In genomic region chr22:38174626-38175025, GRCh38 we compare ENCODE assay signal across 33 cellular contexts. TPM values are rescaled to one million over a fixed set of nuclear protein-coding genes. Genes with fewer than 3 reads are reported as not detected.
A peak's percentile ranks its signal among the peaks of the same experiment; 100 is the strongest.
DNase-seq lines count a peak whose midpoint lies in the region; ATAC-seq, FAIRE-seq and TF ChIP-seq lines count a peak whose summit lies in the region.
"Had no signal": no experiment of that assay in that cellular context is flagged by ENCODE, and none has a peak within 500 bp of the region (broad histone marks: within the 10 kb centered on the region; RNA-seq: fewer than 3 reads in every experiment).

No MANE protein-coding gene starts in this region.

- peak overlapping the region; percentile 61 for H2BK120ac ChIP-seq in trophoblast cell (ENCODE audit: insufficient read depth, low read length, poor library complexity)

- peaks cover 46 to 60% of the 10 kb centered on the region in 2 donors for H3K4me1 Mint-ChIP-seq in natural killer cell
- peaks cover 58 to 61% of the 10 kb centered on the region in 2 donors for H3K4me1 Mint-ChIP-seq in natural killer cell treated with Interleukin-12 subunit alpha and Interleukin-12 subunit beta and Interleukin-15 and Interleukin-18, amount 100 ng/mL, for 72 hours (ENCODE audit: low read depth in 2 of 2)

- H3K36me3 Mint-ChIP-seq in natural killer cell = no peaks in the 10 kb centered on the region
- H3K36me3 Mint-ChIP-seq in natural killer cell treated with Interleukin-12 subunit alpha and Interleukin-12 subunit beta and Interleukin-15 and Interleukin-18, amount 100 ng/mL, for 72 hours = no peaks in the 10 kb centered on the region

- H3K9me1 ChIP-seq in endothelial cell of umbilical vein (replicated peaks; ENCODE audit: control insufficient read depth, extremely low read depth, insufficient read depth, low read length) = no peaks in the 10 kb centered on the region

- H3K14ac ChIP-seq in trophoblast cell (ENCODE audit: low read length) = no peak overlapping the region

- CTCF ChIA-PET in endothelial cell of umbilical vein (lab: Charles Lee) = interaction anchor here (1.4 to 1.7 kb wide), 2 partner anchors 29 to 60 kb away, joined by 4 to 5 read pairs; no protein-coding TSS in a partner anchor

- no peak for FAIRE-seq in endothelial cell of umbilical vein (lab: Jason Lieb, UNC)
- FAIRE-seq: K562 had no signal

- H2AK5ac ChIP-seq in trophoblast cell (ENCODE audit: low read length) = peak overlapping the region; percentile 92

- no CpG with 5 or more reads among the region's 14 CpGs for WGBS in trophoblast cell (ENCODE audit: extremely low coverage, insufficient coverage, insufficient read length)
- WGBS in heart left ventricle, 4 donors = 88 to 94% (median 92%) methylated on average over 8 to 14 of the region's 14 CpGs

- no TSS peak for BruUV-seq in endothelial cell of umbilical vein (replicated peaks; lab: Mats Ljungman, UMichigan)

- H3K27ac ChIP-seq in endothelial cell of umbilical vein (ENCODE audit: insufficient read depth, low read depth, low read length) (peak overlapping the region; percentile 99), trophoblast cell (ENCODE audit: low read depth, low read length) (no peak overlapping the region), heart left ventricle (peak overlapping the region in 2 of 12 donors; percentile 20 to 90)
- H3K27ac ChIP-seq: epithelial cell of prostate had no signal

- ATAC-seq in natural killer cell (no peak), heart left ventricle (no peak), HG02981 (IDR thresholded peaks at IDR 0.05; ENCODE audit: unreplicated experiment) (no peak)
- ATAC-seq in natural killer cell treated with Interleukin-12 subunit alpha and Interleukin-12 subunit beta and Interleukin-15 and Interleukin-18, amount 100 ng/mL, for 72 hours = no peak
- ATAC-seq: body of pancreas, K562, left cardiac atrium, T-cell had no signal

- no peak overlapping the region for H3K9ac ChIP-seq in endothelial cell of umbilical vein (replicated peaks; ENCODE audit: extremely low read depth, insufficient read depth, low read length)
- no peak overlapping the region for H3K9ac ChIP-seq in trophoblast cell (ENCODE audit: low read length)

- H2AFZ ChIP-seq in endothelial cell of umbilical vein (ENCODE audit: low read depth, low read length) (no peak overlapping the region), trophoblast cell (ENCODE audit: insufficient read depth, low read length, poor library complexity) (no peak overlapping the region)

- no peak for TF ChIP-seq POLR2A in endothelial cell of umbilical vein (IDR thresholded peaks at IDR 0.05; ENCODE audit: low read depth, low read length)
- TF ChIP-seq POLR2A in heart left ventricle (IDR thresholded peaks at IDR 0.05) = no peak

- H3K79me2 ChIP-seq in endothelial cell of umbilical vein (ENCODE audit: control insufficient read depth, insufficient read depth, low read length) = no peaks in the 10 kb centered on the region
- no peaks in the 10 kb centered on the region for H3K79me2 ChIP-seq in trophoblast cell (ENCODE audit: control insufficient read depth, insufficient read depth, low read length, poor library complexity)

- H3K4me2 ChIP-seq in endothelial cell of umbilical vein (ENCODE audit: insufficient read depth, low read length) (no peak overlapping the region), trophoblast cell (ENCODE audit: low read length) (no peak overlapping the region)
- H3K4me2 ChIP-seq: smooth muscle cell had no signal

- H3K9me3 Mint-ChIP-seq in natural killer cell = no peaks in the 10 kb centered on the region
- H3K9me3 Mint-ChIP-seq in natural killer cell treated with Interleukin-12 subunit alpha and Interleukin-12 subunit beta and Interleukin-15 and Interleukin-18, amount 100 ng/mL, for 72 hours = no peaks in the 10 kb centered on the region
- H3K9me3 Mint-ChIP-seq: H9, T-cell had no signal

- peaks cover 53% of the 10 kb centered on the region for H3K4me1 ChIP-seq in endothelial cell of umbilical vein (ENCODE audit: control insufficient read depth, extremely low read depth, insufficient read depth, low read length)
- H3K4me1 ChIP-seq in trophoblast cell (ENCODE audit: control insufficient read depth in 1 of 2, insufficient read depth in 2 of 2, low read length in 2 of 2) = peaks cover 17 to 20% of the 10 kb centered on the region in 2 experiments
- H3K4me1 ChIP-seq in heart left ventricle = peaks cover 3 to 69% (median 41%) of the 10 kb centered on the region in 12 donors

- peaks cover 24% of the 10 kb centered on the region for H3K79me1 ChIP-seq in trophoblast cell (ENCODE audit: low read length)

- H3K23ac ChIP-seq in trophoblast cell (ENCODE audit: low read length) = no peak overlapping the region

- no peaks in the 10 kb centered on the region for H3K27me3 ChIP-seq in endothelial cell of umbilical vein (ENCODE audit: control insufficient read depth in 2 of 2, insufficient read depth in 2 of 2, low read length in 2 of 2)
- no peaks in the 10 kb centered on the region for H3K27me3 ChIP-seq in trophoblast cell (ENCODE audit: insufficient read depth, low read length)
- no peaks in the 10 kb centered on the region for H3K27me3 ChIP-seq in heart left ventricle
- H3K27me3 ChIP-seq: adrenal gland, BE2C, body of pancreas, tibial nerve had no signal

- H2BK5ac ChIP-seq in trophoblast cell (ENCODE audit: low read depth, low read length, poor library complexity) = no peak overlapping the region

- H3K18ac ChIP-seq in trophoblast cell (ENCODE audit: low read length) = peak overlapping the region; percentile 33

- POLR2A ChIA-PET in endothelial cell of umbilical vein (lab: Charles Lee) = interaction anchor here (2.5 kb wide), 1 partner anchor 29 kb away, joined by 10 read pairs; no protein-coding TSS in a partner anchor

- peak overlapping the region; percentile 46 for H2BK12ac ChIP-seq in trophoblast cell (ENCODE audit: low read length)

- DNase-seq in natural killer cell = no peak
- no peak for DNase-seq in natural killer cell treated with Interleukin-12 subunit alpha and Interleukin-12 subunit beta and Interleukin-15 and Interleukin-18, amount 100 ng/mL, for 72 hours (ENCODE audit: low spot score)
- DNase-seq in endothelial cell of umbilical vein (ENCODE audit: low read depth, low spot score) = no peak
- DNase-seq in trophoblast cell = no peak
- DNase-seq in heart left ventricle = no peak
- DNase-seq in cardiac septum (ENCODE audit: low spot score) = no peak
- no peak for DNase-seq in hypothalamus (lab: John Stamatoyannopoulos, UW)
- DNase-seq: activated CD4-positive, alpha-beta T cell treated with anti-CD3 and anti-CD28 coated beads, Interleukin-2, amount 50 U/mL, for 4 hours; activated CD4-positive, CD25-positive, alpha-beta regulatory T cell; activated CD8-positive, alpha-beta memory T cell treated with anti-CD3 and anti-CD28 coated beads, Interleukin-2, amount 50 U/mL, for 4 hours; activated effector memory CD4-positive, alpha-beta T cell treated with Interleukin-2 at 50 U/mL for 16 hours; BE2C; body of pancreas; COR-L47; DMS79; GDM1; H9; head of caudate nucleus; left cardiac atrium; MM.1S; NCI-H1436; NCI-H345; NCI-H774; occipital lobe; stimulated activated CD4-positive, alpha-beta T cell treated with anti-CD3 and anti-CD28 coated beads, Interleukin-1b, Interleukin-23, amount 100 ng/mL, for 48 hours; stimulated activated CD8-positive, alpha-beta memory T cell treated with anti-CD3 and anti-CD28 coated beads, Interleukin-4, amount 100 ng/mL, for 48 hours; T-cell had no signal

- dilution Hi-C loops in endothelial cell of umbilical vein (cut with MboI; ENCODE audit: extremely low pct_ligation_motif_present, low sequenced_read_pairs) = no loop called here

- H3K4ac ChIP-seq in trophoblast cell (ENCODE audit: low read depth, low read length) = no peak overlapping the region

- TF ChIP-seq CTCF in natural killer cell (IDR thresholded peaks at IDR 0.05) = no peak
- TF ChIP-seq CTCF in endothelial cell of umbilical vein (IDR thresholded peaks at IDR 0.05; ENCODE audit: extremely low read depth in 1 of 2, insufficient read depth in 1 of 2, low read depth in 1 of 2, low read length in 2 of 2) = no peak
- TF ChIP-seq CTCF in heart left ventricle (IDR thresholded peaks at IDR 0.05) = no peak

- H3K27me3 Mint-ChIP-seq in natural killer cell (ENCODE audit: low read depth in 2 of 2) = no peaks in the 10 kb centered on the region
- no peaks in the 10 kb centered on the region for H3K27me3 Mint-ChIP-seq in natural killer cell treated with Interleukin-12 subunit alpha and Interleukin-12 subunit beta and Interleukin-15 and Interleukin-18, amount 100 ng/mL, for 72 hours
- H3K27me3 Mint-ChIP-seq: T-cell had no signal

- H4K91ac ChIP-seq in trophoblast cell (ENCODE audit: low read depth, low read length) = peak overlapping the region; percentile 17

- no peaks in the 10 kb centered on the region for H3K36me3 ChIP-seq in endothelial cell of umbilical vein (ENCODE audit: control insufficient read depth in 2 of 2, extremely low read depth in 1 of 2, insufficient read depth in 2 of 2, low read length in 2 of 2)
- H3K36me3 ChIP-seq in trophoblast cell (ENCODE audit: control insufficient read depth in 1 of 2, insufficient read depth in 2 of 2, low read length in 2 of 2) = no peaks in the 10 kb centered on the region
- H3K36me3 ChIP-seq in heart left ventricle = no peaks in the 10 kb centered on the region
- H3K36me3 ChIP-seq: adrenal gland, BE2C, tibial nerve had no signal

- peak overlapping the region; percentile 85 to 91 for H3K27ac Mint-ChIP-seq in natural killer cell
- H3K27ac Mint-ChIP-seq in natural killer cell treated with Interleukin-12 subunit alpha and Interleukin-12 subunit beta and Interleukin-15 and Interleukin-18, amount 100 ng/mL, for 72 hours = peak overlapping the region in 1 of 2 donors; percentile 86

- H4K8ac ChIP-seq in trophoblast cell (ENCODE audit: low read depth, low read length) = no peak overlapping the region

- H4K20me1 ChIP-seq in endothelial cell of umbilical vein (replicated peaks; ENCODE audit: control insufficient read depth, extremely low read depth, insufficient read depth, low read length) = no peaks in the 10 kb centered on the region

- H3K9me3 ChIP-seq in endothelial cell of umbilical vein (replicated peaks; ENCODE audit: control insufficient read depth, insufficient read depth, low read length) = no peaks in the 10 kb centered on the region
- H3K9me3 ChIP-seq in trophoblast cell (ENCODE audit: insufficient read depth, low read depth, low read length) = no peaks in the 10 kb centered on the region
- no peaks in the 10 kb centered on the region for H3K9me3 ChIP-seq in heart left ventricle
- H3K9me3 ChIP-seq: adrenal gland, BE2C, body of pancreas, tibial nerve had no signal

- intact Hi-C loops in natural killer cell (cut with micrococcal nuclease) = loop anchor here (10.0 kb wide), 2 partner anchors 50 to 90 kb away; no protein-coding TSS in a partner anchor
- intact Hi-C loops in endothelial cell of umbilical vein (cut with micrococcal nuclease) = no loop called here
- intact Hi-C loops in heart left ventricle (cut with DNase I) = loop anchor here in 1 of 10 donors (5.0 kb wide), 1 partner anchor 143 kb away; the partner anchor contains the start of gene CSNK1E
- intact Hi-C loops in cardiac septum (cut with DNase I) = loop anchor here (5.0 kb wide), 1 partner anchor 43 kb away; no protein-coding TSS in a partner anchor

- no peak overlapping the region for H3K4me3 ChIP-seq in endothelial cell of umbilical vein (replicated peaks in 1 of 3; ENCODE audit: insufficient read depth in 1 of 3, low read depth in 1 of 3, low read length in 3 of 3)
- H3K4me3 ChIP-seq in trophoblast cell (ENCODE audit: low read depth, low read length) = no peak overlapping the region
- no peak overlapping the region for H3K4me3 ChIP-seq in heart left ventricle
- H3K4me3 ChIP-seq: adrenal gland, body of pancreas, K562, smooth muscle cell, tibial nerve had no signal

- no peak overlapping the region for H3K4me3 Mint-ChIP-seq in natural killer cell
- no peak overlapping the region for H3K4me3 Mint-ChIP-seq in natural killer cell treated with Interleukin-12 subunit alpha and Interleukin-12 subunit beta and Interleukin-15 and Interleukin-18, amount 100 ng/mL, for 72 hours
- H3K4me3 Mint-ChIP-seq: H9 had no signal

- no peak overlapping the region for H4K12ac ChIP-seq in trophoblast cell (ENCODE audit: low read depth, low read length)

RNA-seq across cellular contexts. Expression of gene PLA2G6, which starts 7.0 kb away (rescaled TPM):
- 100 to 1,000 TPM; 137 to 167 (median 145) TPM for total RNA-seq in natural killer cell
- total RNA-seq in natural killer cell treated with Interleukin-12 subunit alpha and Interleukin-12 subunit beta and Interleukin-15 and Interleukin-18, amount 100 ng/mL, for 72 hours = 10 to 100 TPM; 24.5 to 40.1 TPM
- 10.3 and 11.1 TPM in 2 replicates for total RNA-seq in endothelial cell of umbilical vein
- 6.6 and 9.9 TPM in 2 replicates for polyA plus RNA-seq in endothelial cell of umbilical vein
- 1.8 and 3.7 TPM in 2 replicates for polyA plus RNA-seq in endothelial cell of umbilical vein (2011; cell fraction: cytosol; rRNA removed)
- 62.1 and 69.2 TPM in 2 replicates for polyA plus RNA-seq in endothelial cell of umbilical vein (2011; cell fraction: nucleus; rRNA removed)
- polyA plus RNA-seq in endothelial cell of umbilical vein (2012) = 2.9 and 4.7 TPM in 2 replicates
- 16.0 and 17.4 TPM in 2 replicates for polyA minus RNA-seq in endothelial cell of umbilical vein
- 7.0 TPM for polyA minus RNA-seq in endothelial cell of umbilical vein (2011; cell fraction: cytosol; rRNA and poly(A)+ RNA removed)
- 19.5 and 21.1 TPM in 2 replicates for polyA minus RNA-seq in endothelial cell of umbilical vein (2011; cell fraction: nucleus; rRNA and poly(A)+ RNA removed)
- 5.6 and 7.2 TPM in 2 replicates for polyA plus RNA-seq in trophoblast cell (2013)
- total RNA-seq in heart left ventricle = 10 to 100 TPM in 6 of 9 donors, 1 to 10 TPM in 3; 6.1 to 17.9 (median 11.0) TPM
- polyA plus RNA-seq in heart left ventricle = 10 to 100 TPM in 1 of 2 donors, 1 to 10 TPM in 1; 4.9 to 14.2 TPM
- 12.5 TPM for total RNA-seq in cardiac septum

RNA-seq across cellular contexts. Expression of gene MAFF, which starts 27.2 kb away (rescaled TPM):
- total RNA-seq in natural killer cell (100 to 1,000 TPM; 168 to 215 (median 187) TPM), endothelial cell of umbilical vein (59.5 and 61.2 TPM in 2 replicates), heart left ventricle (10 to 100 TPM in 3 of 9 donors, 1 to 10 TPM in 6; 1.9 to 35.8 (median 4.0) TPM), cardiac septum (9.8 TPM)
- 10 to 100 TPM; 19.7 to 43.0 TPM for total RNA-seq in natural killer cell treated with Interleukin-12 subunit alpha and Interleukin-12 subunit beta and Interleukin-15 and Interleukin-18, amount 100 ng/mL, for 72 hours
- polyA plus RNA-seq in endothelial cell of umbilical vein (29.0 and 30.5 TPM in 2 replicates), heart left ventricle (10 to 100 TPM in 1 of 2 donors, 1 to 10 TPM in 1; 4.7 to 36.0 TPM)
- 30.6 and 35.8 TPM in 2 replicates for polyA plus RNA-seq in endothelial cell of umbilical vein (2011; cell fraction: cytosol; rRNA removed)
- polyA plus RNA-seq in endothelial cell of umbilical vein (2011; cell fraction: nucleus; rRNA removed) = 23.2 and 24.2 TPM in 2 replicates
- polyA plus RNA-seq in endothelial cell of umbilical vein (2012) = 43.3 and 46.8 TPM in 2 replicates
- 16.2 and 18.6 TPM in 2 replicates for polyA minus RNA-seq in endothelial cell of umbilical vein
- polyA minus RNA-seq in endothelial cell of umbilical vein (2011; cell fraction: cytosol; rRNA and poly(A)+ RNA removed) = 6.8 TPM
- 10.8 and 23.0 TPM in 2 replicates for polyA minus RNA-seq in endothelial cell of umbilical vein (2011; cell fraction: nucleus; rRNA and poly(A)+ RNA removed)
- polyA plus RNA-seq in trophoblast cell (2013) = 36.7 and 39.8 TPM in 2 replicates
